14 cellular contexts compared by ENCODE assay signal in the genomic region with DNA sequence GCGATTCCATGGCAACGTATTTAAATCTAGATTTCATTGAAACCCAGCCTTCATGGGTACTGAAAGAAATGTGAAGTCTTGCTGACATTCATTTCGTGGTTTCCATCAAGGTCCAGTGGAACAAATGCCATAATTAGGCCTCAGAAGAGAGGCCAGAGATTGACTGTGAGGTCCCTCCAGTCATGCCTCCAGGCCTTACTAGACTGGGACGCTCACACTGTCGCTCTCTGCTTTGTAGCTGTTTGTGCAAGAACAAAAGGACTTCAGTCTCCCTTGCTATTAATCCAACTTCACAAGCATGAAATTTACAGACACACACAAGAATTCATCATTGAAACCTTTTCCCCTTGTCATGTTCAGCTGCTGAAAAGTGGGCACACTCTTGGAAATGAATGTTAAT.
A peak's percentile ranks its signal among the peaks of the same experiment; 100 is the strongest.
DNase-seq lines count a peak whose midpoint lies in the region; ATAC-seq lines count a peak whose summit lies in the region.
"Had no signal": no experiment of that assay in that cellular context is flagged by ENCODE, and none has a peak within 500 bp of the region (broad histone marks: within the 10 kb centered on the region; RNA-seq: fewer than 3 reads in every experiment).

No MANE protein-coding gene starts in this region.

- H3K27ac ChIP-seq in ectodermal cell (ENCODE audit: insufficient read depth, low read depth, low read length, poor library complexity, severe bottlenecking) (peak overlapping the region; percentile 21), right cardiac atrium (ENCODE audit: low read length) (no peak overlapping the region)
- H3K27ac ChIP-seq: 22Rv1, BLaER1 had no signal

- intact Hi-C loops in right cardiac atrium (cut with DNase I) = no loop called here

- H3K4me3 ChIP-seq in ectodermal cell (ENCODE audit: insufficient read depth, low read depth, low read length) = no peak overlapping the region
- no peak overlapping the region for H3K4me3 ChIP-seq in right cardiac atrium (ENCODE audit: low read length)
- H3K4me3 ChIP-seq: BLaER1 had no signal

- H3K9me3 ChIP-seq in ectodermal cell (ENCODE audit: control insufficient read depth, low read length) (no peaks in the 10 kb centered on the region), right cardiac atrium (ENCODE audit: control insufficient read depth, low read length) (no peaks in the 10 kb centered on the region)
- H3K9me3 ChIP-seq: BLaER1, Caco-2 had no signal

- no peaks in the 10 kb centered on the region for H3K4me1 ChIP-seq in ectodermal cell (ENCODE audit: control insufficient read depth, insufficient read depth, low read length)
- no peaks in the 10 kb centered on the region for H3K4me1 ChIP-seq in right cardiac atrium (ENCODE audit: control insufficient read depth, insufficient read depth, low read length)
- H3K4me1 ChIP-seq: BLaER1, Caco-2 had no signal

- H3K36me3 ChIP-seq in ectodermal cell (ENCODE audit: control insufficient read depth, insufficient read depth, low read length) = no peaks in the 10 kb centered on the region
- H3K36me3 ChIP-seq: BLaER1 had no signal

- ATAC-seq in right cardiac atrium (no peak), GM21360 (IDR thresholded peaks at IDR 0.05; ENCODE audit: unreplicated experiment) (no peak)

- WGBS in ectodermal cell, 2 experiments = 85 to 93% methylated on average over 5 of the region's 5 CpGs
- 79% methylated on average over 5 of the region's 5 CpGs for WGBS in right cardiac atrium

- peaks cover 9% of the 10 kb centered on the region for H3K27me3 ChIP-seq in ectodermal cell (ENCODE audit: control insufficient read depth, insufficient read depth, low read length, poor library complexity, severe bottlenecking)
- H3K27me3 ChIP-seq in right cardiac atrium (ENCODE audit: control insufficient read depth, insufficient read depth) = no peaks in the 10 kb centered on the region
- H3K27me3 ChIP-seq: BLaER1 had no signal

- DNase-seq in Ammon's horn (ENCODE audit: low spot score) (peak; percentile 5), islet precursor cell (peak; percentile 69), pons (ENCODE audit: low spot score) (peak; percentile 57), right cardiac atrium (no peak)
- DNase-seq in activated T-cell treated with anti-CD3 and anti-CD28 coated beads, Interleukin-2, amount 50 U/mL, for 1 hour = no peak
- DNase-seq: Caco-2; CD8-positive, alpha-beta memory T cell; DND-41; GDM1; H7 had no signal

Comparison
In these comparisons a context has a peak if more than half of its experiments do, and no peak if none do; other contexts are left out.
1. DNase-seq: peak in Ammon's horn (single experiment), islet precursor cell (single experiment) and pons (single experiment); none in right cardiac atrium (0 of 3) and activated T-cell treated with anti-CD3 and anti-CD28 coated beads, Interleukin-2, amount 50 U/mL, for 1 hour (single experiment).